In the genomic region with DNA sequence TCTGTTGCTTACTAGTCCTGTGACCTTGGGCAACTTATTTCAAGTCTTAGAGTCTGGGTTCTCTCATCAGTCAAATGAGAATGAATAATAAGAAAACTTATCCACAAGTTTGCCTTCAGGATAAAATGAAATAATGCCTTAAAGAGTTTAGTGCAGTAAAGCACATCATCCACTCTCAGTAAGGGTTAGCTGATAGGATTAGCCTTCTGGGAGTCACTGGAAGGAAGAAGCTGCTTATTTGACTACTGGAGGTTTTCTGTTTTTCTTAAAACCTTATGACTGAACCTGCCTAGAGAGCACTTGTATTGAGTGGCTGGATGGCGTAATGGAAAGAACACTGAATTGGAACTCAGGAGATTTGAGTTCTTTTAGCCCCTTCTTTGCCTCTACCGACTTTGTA, we compare ENCODE assay signal across 24 cellular contexts. TPM values are rescaled to one million over a fixed set of nuclear protein-coding genes. Genes with fewer than 3 reads are reported as not detected.
DNase-seq lines count a peak whose midpoint lies in the region; ATAC-seq and TF ChIP-seq lines count a peak whose summit lies in the region.
"Had no signal": no experiment of that assay in that cellular context is flagged by ENCODE, and none has a peak within 500 bp of the region (broad histone marks: within the 10 kb centered on the region; RNA-seq: fewer than 3 reads in every experiment).

No MANE protein-coding gene starts in this region.

- no peak for ATAC-seq in right lobe of liver
- ATAC-seq in GM18861 (IDR thresholded peaks at IDR 0.05; ENCODE audit: unreplicated experiment): no peak
- ATAC-seq: activated CD8-positive, alpha-beta T cell treated with anti-CD3 and anti-CD28 coated beads, Interleukin-2, amount 10 ng/mL, durations not matched to agents 7 days and 5 days; activated T-cell treated with anti-CD3 and anti-CD28 coated beads, Interleukin-2, amount 50 U/mL, for 4 hours; esophagus mucosa; stimulated activated memory B cell treated with anti-CD40 and anti-IgM and Interleukin-4, amounts not matched to agents 10 μg/mL and 1 μg/mL and 100 μg/mL, for 72 hours had no signal

- 41% methylated on average over 2 of the region's 2 CpGs for WGBS in right lobe of liver (ENCODE audit: insufficient coverage, low coverage, low lambda C conversion rate, missing lambda C conversion rate)
- WGBS in thyroid gland, 2 donors: 33 to 65% methylated on average over 2 of the region's 2 CpGs

- no peaks in the 10 kb centered on the region for H3K36me3 ChIP-seq in right lobe of liver
- no peaks in the 10 kb centered on the region for H3K36me3 ChIP-seq in thyroid gland
- H3K36me3 ChIP-seq in right atrium auricular region: no peaks in the 10 kb centered on the region
- H3K36me3 ChIP-seq: tibial artery had no signal

- H3K4me1 ChIP-seq in right lobe of liver (no peaks in the 10 kb centered on the region), thyroid gland (no peaks in the 10 kb centered on the region), right atrium auricular region (no peaks in the 10 kb centered on the region)

- TF ChIP-seq POLR2A in right lobe of liver (IDR thresholded peaks at IDR 0.05): no peak
- TF ChIP-seq POLR2A in thyroid gland (IDR thresholded peaks at IDR 0.05): peak in 1 of 2 donors; percentile 80

- H3K27me3 ChIP-seq in right lobe of liver (no peaks in the 10 kb centered on the region), thyroid gland (no peaks in the 10 kb centered on the region), right atrium auricular region (peaks cover 0 to 6% of the 10 kb centered on the region in 2 donors)

- H3K27ac ChIP-seq in right lobe of liver (peak overlapping the region in 2 of 3 donors; percentile 49 to 84), thyroid gland (peak overlapping the region; percentile 62 to 88 (median 87)), right atrium auricular region (no peak overlapping the region)
- H3K27ac ChIP-seq: tibial artery had no signal

- TF ChIP-seq CTCF in right lobe of liver (IDR thresholded peaks at IDR 0.05) (no peak), thyroid gland (IDR thresholded peaks at IDR 0.05) (no peak), right atrium auricular region (IDR thresholded peaks at IDR 0.05) (no peak)

- intact Hi-C loops in right lobe of liver (cut with DNase I) (no loop called here), thyroid gland (cut with DNase I) (no loop called here)

- DNase-seq in NCI-H82 (lab: John Stamatoyannopoulos, UW) (peak; percentile 39), NCI-H82 treated with DMSO at 0.1 percent for 48 hours (lab: John Stamatoyannopoulos, UW; ENCODE audit: unreplicated experiment) (no peak), cerebellar cortex (ENCODE audit: low spot score) (peak; percentile 0), right lobe of liver (no peak), thyroid gland (peak; percentile 44 to 47), right atrium auricular region (ENCODE audit: low spot score) (no peak), mucosa of gallbladder (ENCODE audit: low spot score) (no peak)
- DNase-seq: activated B cell treated with CpG ODN at 0.5 μM for 24 hours; activated CD8-positive, alpha-beta T cell treated with anti-CD3 and anti-CD28 coated beads, Interleukin-2, amount 10 ng/mL, durations not matched to agents 7 days and 5 days; activated naive CD4-positive, alpha-beta T cell treated with anti-CD3 and anti-CD28 coated beads, Interleukin-2, amount 10 ng/mL, durations not matched to agents 7 days and 5 days; activated T-cell treated with anti-CD3 and anti-CD28 coated beads, Interleukin-2, amount 50 U/mL, for 4 hours; C1 segment of cervical spinal cord; DND-41; glutamatergic neuron; NCI-H1436 treated with DMSO at 0.1 percent for 48 hours; NCI-H2227 treated with DMSO at 0.1 percent for 48 hours; nephron progenitor cell; NK-92 treated with Interleukin-12 subunit alpha and Interleukin-12 subunit beta, amount 100 ng/mL, for 24 hours; tibial artery had no signal

- no peaks in the 10 kb centered on the region for H3K9me3 ChIP-seq in right lobe of liver
- no peaks in the 10 kb centered on the region for H3K9me3 ChIP-seq in thyroid gland
- H3K9me3 ChIP-seq in right atrium auricular region: no peaks in the 10 kb centered on the region
- H3K9me3 ChIP-seq: tibial artery had no signal

- H3K4me3 ChIP-seq in right lobe of liver (peak overlapping the region; percentile 42 to 70 (median 70)), thyroid gland (replicated peaks in 1 of 3) (no peak overlapping the region), right atrium auricular region (no peak overlapping the region)
- H3K4me3 ChIP-seq: tibial artery had no signal

RNA-seq across cellular contexts. Expression of a gene that starts 1.8 kb away (rescaled TPM):
- total RNA-seq in right lobe of liver (10 to 100 TPM; 39.4 to 48.7 (median 45.4) TPM), thyroid gland (10 to 100 TPM; 46.5 to 68.6 (median 63.5) TPM), right atrium auricular region (under 1 TPM; 0.55 to 0.78 TPM), mucosa of gallbladder (144 TPM)
- total RNA-seq: activated B cell treated with CpG ODN at 0.5 μM for 24 hours; activated CD8-positive, alpha-beta T cell treated with anti-CD3 and anti-CD28 coated beads, Interleukin-2, amount 10 ng/mL, durations not matched to agents 7 days and 5 days; H4; pulmonary artery endothelial cell had no signal

Comparison
In these comparisons a context has a peak if more than half of its experiments do, and no peak if none do; other contexts are left out.
1. DNase-seq: peak in NCI-H82 (single experiment), cerebellar cortex (single experiment) and thyroid gland (2 of 2); none in NCI-H82 treated with DMSO at 0.1 percent for 48 hours (single experiment), right lobe of liver (0 of 3), right atrium auricular region (single experiment) and mucosa of gallbladder (single experiment).
2. H3K27ac ChIP-seq: peak in right lobe of liver (2 of 3) and thyroid gland (3 of 3); none in right atrium auricular region (0 of 2).
3. H3K4me3 ChIP-seq: peak in right lobe of liver (3 of 3); none in thyroid gland (0 of 3) and right atrium auricular region (0 of 2).
4. RNA of a gene that starts 1.8 kb away (total RNA-seq): 144 TPM in mucosa of gallbladder (single experiment), 46.5 to 68.6 TPM in thyroid gland and 39.4 to 48.7 TPM in right lobe of liver; 0.55 to 0.78 TPM in right atrium auricular region; every median in the first group is over 10 times any median in the second.